1 cellular context compared by ENCODE assay signal in the genomic region with DNA sequence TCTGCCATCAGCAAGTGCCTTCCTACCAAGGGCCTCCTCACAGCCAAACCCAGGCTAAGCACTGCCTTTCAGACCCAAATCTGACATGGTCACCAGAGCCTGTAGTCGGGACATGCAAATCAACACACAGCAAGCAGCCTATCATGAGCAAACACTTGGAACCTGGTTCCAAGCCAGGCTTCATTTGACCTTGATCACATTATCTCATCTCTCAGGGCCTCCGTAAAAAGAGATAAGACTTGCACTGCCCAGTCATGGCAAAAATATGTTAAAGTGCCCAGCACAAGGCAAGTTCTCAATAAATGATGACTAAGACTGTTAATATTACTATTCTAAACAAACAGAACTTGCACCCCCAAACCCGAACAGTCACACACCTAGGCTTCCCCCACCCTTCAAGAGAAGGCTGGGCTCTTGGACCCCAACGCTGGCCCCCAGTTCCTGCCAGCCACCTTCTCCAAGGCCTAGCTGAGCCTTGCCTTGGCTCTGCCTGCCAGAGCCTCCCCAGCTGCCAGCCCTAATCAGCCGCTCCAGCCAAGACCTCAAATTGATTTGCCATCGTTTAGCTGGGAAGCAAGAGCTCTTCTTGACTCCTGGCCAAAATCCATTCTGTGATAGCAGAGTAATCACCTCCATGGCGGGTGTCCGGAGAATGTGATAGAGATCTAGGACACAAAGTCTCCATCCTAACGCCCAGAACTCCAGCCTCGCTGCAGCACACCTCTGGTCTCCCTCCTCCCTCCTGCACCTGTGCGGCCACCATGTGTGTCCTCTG.
TF ChIP-seq lines count a peak whose summit lies in the region.

No MANE protein-coding gene starts in this region.

TF ChIP-seq in GM23338, 12 proteins besides CTCF, POLR2A, EP300 and RAD21 (continued from another document):
- TF ChIP-seq ZNF114 (CRISPR knock-in tag; IDR thresholded peaks at IDR 0.05) (no peak), JUNB (IDR thresholded peaks at IDR 0.05; ENCODE audit: unreplicated experiment) (no peak), STAT1 (IDR thresholded peaks at IDR 0.05; ENCODE audit: unreplicated experiment) (no peak), EZH2 (IDR thresholded peaks at IDR 0.05; ENCODE audit: low read depth, unreplicated experiment) (no peak), POLR2AphosphoS5 (IDR thresholded peaks at IDR 0.05; ENCODE audit: low read depth) (no peak), ZNF331 (CRISPR knock-in tag; IDR thresholded peaks at IDR 0.05; ENCODE audit: low read depth) (no peak), NANOG (IDR thresholded peaks at IDR 0.05; ENCODE audit: borderline replicate concordance) (no peak), EZH2phosphoT487 (IDR thresholded peaks at IDR 0.05; ENCODE audit: unreplicated experiment) (no peak)
- TF ChIP-seq, protein P1, sequence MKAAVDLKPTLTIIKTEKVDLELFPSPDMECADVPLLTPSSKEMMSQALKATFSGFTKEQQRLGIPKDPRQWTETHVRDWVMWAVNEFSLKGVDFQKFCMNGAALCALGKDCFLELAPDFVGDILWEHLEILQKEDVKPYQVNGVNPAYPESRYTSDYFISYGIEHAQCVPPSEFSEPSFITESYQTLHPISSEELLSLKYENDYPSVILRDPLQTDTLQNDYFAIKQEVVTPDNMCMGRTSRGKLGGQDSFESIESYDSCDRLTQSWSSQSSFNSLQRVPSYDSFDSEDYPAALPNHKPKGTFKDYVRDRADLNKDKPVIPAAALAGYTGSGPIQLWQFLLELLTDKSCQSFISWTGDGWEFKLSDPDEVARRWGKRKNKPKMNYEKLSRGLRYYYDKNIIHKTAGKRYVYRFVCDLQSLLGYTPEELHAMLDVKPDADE (IDR thresholded peaks at IDR 0.05): no peak
- TF ChIP-seq, protein P2, sequence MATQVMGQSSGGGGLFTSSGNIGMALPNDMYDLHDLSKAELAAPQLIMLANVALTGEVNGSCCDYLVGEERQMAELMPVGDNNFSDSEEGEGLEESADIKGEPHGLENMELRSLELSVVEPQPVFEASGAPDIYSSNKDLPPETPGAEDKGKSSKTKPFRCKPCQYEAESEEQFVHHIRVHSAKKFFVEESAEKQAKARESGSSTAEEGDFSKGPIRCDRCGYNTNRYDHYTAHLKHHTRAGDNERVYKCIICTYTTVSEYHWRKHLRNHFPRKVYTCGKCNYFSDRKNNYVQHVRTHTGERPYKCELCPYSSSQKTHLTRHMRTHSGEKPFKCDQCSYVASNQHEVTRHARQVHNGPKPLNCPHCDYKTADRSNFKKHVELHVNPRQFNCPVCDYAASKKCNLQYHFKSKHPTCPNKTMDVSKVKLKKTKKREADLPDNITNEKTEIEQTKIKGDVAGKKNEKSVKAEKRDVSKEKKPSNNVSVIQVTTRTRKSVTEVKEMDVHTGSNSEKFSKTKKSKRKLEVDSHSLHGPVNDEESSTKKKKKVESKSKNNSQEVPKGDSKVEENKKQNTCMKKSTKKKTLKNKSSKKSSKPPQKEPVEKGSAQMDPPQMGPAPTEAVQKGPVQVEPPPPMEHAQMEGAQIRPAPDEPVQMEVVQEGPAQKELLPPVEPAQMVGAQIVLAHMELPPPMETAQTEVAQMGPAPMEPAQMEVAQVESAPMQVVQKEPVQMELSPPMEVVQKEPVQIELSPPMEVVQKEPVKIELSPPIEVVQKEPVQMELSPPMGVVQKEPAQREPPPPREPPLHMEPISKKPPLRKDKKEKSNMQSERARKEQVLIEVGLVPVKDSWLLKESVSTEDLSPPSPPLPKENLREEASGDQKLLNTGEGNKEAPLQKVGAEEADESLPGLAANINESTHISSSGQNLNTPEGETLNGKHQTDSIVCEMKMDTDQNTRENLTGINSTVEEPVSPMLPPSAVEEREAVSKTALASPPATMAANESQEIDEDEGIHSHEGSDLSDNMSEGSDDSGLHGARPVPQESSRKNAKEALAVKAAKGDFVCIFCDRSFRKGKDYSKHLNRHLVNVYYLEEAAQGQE (IDR thresholded peaks at IDR 0.05; ENCODE audit: unreplicated experiment): no peak
TF ChIP-seq in GM23338: peak in this region for 0.
